In genomic region chr2:142131016-142131714, GRCh38 we compare ENCODE assay signal across 1 cellular context.
TF ChIP-seq lines count a peak whose summit lies in the region.

Gene LRP1B, minus strand, starts transcription at chr2:142131016. Its CDS starts 287 bp downstream, at chr2:142130729.

TF ChIP-seq in HepG2, 621 proteins besides CTCF, POLR2A, EP300 and RAD21 (continued from another document):
- TF ChIP-seq ZNF503 (CRISPR knock-in tag; IDR thresholded peaks at IDR 0.05), result no peak
- 0 out of 2 replicates have a peak, but pooled peaks have one; percentile 39 for TF ChIP-seq BORCS8-MEF2B (CRISPR knock-in tag; IDR thresholded peaks at IDR 0.05)
- peak; percentile 35; the same call in 1 of the 2 replicates for TF ChIP-seq ZNF281 (CRISPR knock-in tag; IDR thresholded peaks at IDR 0.05; ENCODE audit: borderline replicate concordance)
- peak; percentile 98 to 99 for TF ChIP-seq MAFK (conservative IDR thresholded peaks at IDR 0.05 in 1 of 2, IDR thresholded peaks at IDR 0.05 in 1 of 2; ENCODE audit: low read length in 2 of 2)
- TF ChIP-seq HDAC6 (IDR thresholded peaks at IDR 0.05; ENCODE audit: low read depth, low read length), result no peak
- TF ChIP-seq TEF (CRISPR knock-in tag; IDR thresholded peaks at IDR 0.05), result peak; percentile 56; the same call in 1 of the 2 replicates
- no peak for TF ChIP-seq GTF2F1 (IDR thresholded peaks at IDR 0.05; ENCODE audit: low read length)
- TF ChIP-seq MAFF (IDR thresholded peaks at IDR 0.05; ENCODE audit: low read depth, low read length), result peak; percentile 97
- no peak for TF ChIP-seq FOXP1 (IDR thresholded peaks at IDR 0.05)
- TF ChIP-seq FOXP1 (CRISPR knock-in tag; IDR thresholded peaks at IDR 0.05), result no peak
- TF ChIP-seq, protein P1, sequence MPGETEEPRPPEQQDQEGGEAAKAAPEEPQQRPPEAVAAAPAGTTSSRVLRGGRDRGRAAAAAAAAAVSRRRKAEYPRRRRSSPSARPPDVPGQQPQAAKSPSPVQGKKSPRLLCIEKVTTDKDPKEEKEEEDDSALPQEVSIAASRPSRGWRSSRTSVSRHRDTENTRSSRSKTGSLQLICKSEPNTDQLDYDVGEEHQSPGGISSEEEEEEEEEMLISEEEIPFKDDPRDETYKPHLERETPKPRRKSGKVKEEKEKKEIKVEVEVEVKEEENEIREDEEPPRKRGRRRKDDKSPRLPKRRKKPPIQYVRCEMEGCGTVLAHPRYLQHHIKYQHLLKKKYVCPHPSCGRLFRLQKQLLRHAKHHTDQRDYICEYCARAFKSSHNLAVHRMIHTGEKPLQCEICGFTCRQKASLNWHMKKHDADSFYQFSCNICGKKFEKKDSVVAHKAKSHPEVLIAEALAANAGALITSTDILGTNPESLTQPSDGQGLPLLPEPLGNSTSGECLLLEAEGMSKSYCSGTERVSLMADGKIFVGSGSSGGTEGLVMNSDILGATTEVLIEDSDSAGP (CRISPR knock-in tag; IDR thresholded peaks at IDR 0.05; ENCODE audit: borderline replicate concordance), result 0 out of 2 replicates have a peak, but pooled peaks have one; percentile 36
